Comparison of ENCODE assay signal across 14 cellular contexts in the genomic region with DNA sequence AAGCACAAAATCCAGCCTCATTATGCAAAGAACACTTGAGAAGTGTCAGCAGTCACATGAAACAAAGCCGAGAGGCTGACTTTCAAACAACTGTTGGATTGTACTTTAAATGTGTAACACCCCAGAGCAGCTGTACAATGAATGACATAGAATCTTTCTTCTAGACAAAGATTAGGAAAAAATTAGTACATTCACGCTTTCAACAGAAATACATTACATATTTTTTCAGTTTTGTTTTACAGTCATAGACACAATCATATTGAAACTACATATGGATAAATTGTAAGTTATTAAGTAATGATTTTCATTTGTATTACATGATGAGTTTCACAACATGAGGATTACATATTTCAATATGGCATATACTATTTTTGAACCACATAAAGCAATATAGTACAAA. TPM values are rescaled to one million over a fixed set of nuclear protein-coding genes. Genes with fewer than 3 reads are reported as not detected.
DNase-seq lines count a peak whose midpoint lies in the region; ATAC-seq, FAIRE-seq and TF ChIP-seq lines count a peak whose summit lies in the region.
"Had no signal": no experiment of that assay in that cellular context is flagged by ENCODE, and none has a peak within 500 bp of the region (broad histone marks: within the 10 kb centered on the region; RNA-seq: fewer than 3 reads in every experiment).

No MANE protein-coding gene starts in this region.

- H3K4me1 ChIP-seq in thyroid gland: no peaks in the 10 kb centered on the region
- H3K4me1 ChIP-seq: BLaER1, pancreas had no signal

- no peak for TF ChIP-seq CTCF in WTC11 (IDR thresholded peaks at IDR 0.05)
- no peak for TF ChIP-seq CTCF in D721Med (IDR thresholded peaks at IDR 0.05; ENCODE audit: insufficient read depth, missing control alignments)
- TF ChIP-seq CTCF in thyroid gland (IDR thresholded peaks at IDR 0.05): no peak

- DNase-seq in NCI-H526 (lab: John Stamatoyannopoulos, UW): no peak
- no peak for DNase-seq in WTC11 (ENCODE audit: low spot score)
- DNase-seq in D721Med (ENCODE audit: insufficient read length, low spot score): no peak
- DNase-seq in thyroid gland: no peak
- DNase-seq: left ventricle myocardium superior, NCI-H1417 treated with DMSO at 0.1 percent for 48 hours, pancreas had no signal

- H3K4me3 Mint-ChIP-seq in WTC11: no peak overlapping the region

- no peaks in the 10 kb centered on the region for H3K9me3 ChIP-seq in thyroid gland
- H3K9me3 ChIP-seq: BLaER1, pancreas had no signal

- no peaks in the 10 kb centered on the region for H3K9me3 Mint-ChIP-seq in WTC11

- POLR2A ChIA-PET in WTC11 (lab: Charles Lee): no interaction called here

- TF ChIP-seq POLR2A in thyroid gland (IDR thresholded peaks at IDR 0.05): no peak

- CTCF ChIA-PET in WTC11 (lab: Charles Lee): no interaction called here

- no peaks in the 10 kb centered on the region for H3K27me3 Mint-ChIP-seq in WTC11 (ENCODE audit: low read depth)

- H3K4me1 Mint-ChIP-seq in WTC11: peaks cover 20% of the 10 kb centered on the region

- 84 to 86% methylated on average over 2 of the region's 2 CpGs for WGBS in thyroid gland, 2 donors

- H3K4me3 ChIP-seq in thyroid gland (replicated peaks in 1 of 3): no peak overlapping the region
- H3K4me3 ChIP-seq: BLaER1, pancreas had no signal

- intact Hi-C loops in thyroid gland (cut with DNase I): no loop called here

- H3K36me3 Mint-ChIP-seq in WTC11: no peaks in the 10 kb centered on the region

- no peak overlapping the region for H3K27ac Mint-ChIP-seq in WTC11

- no peaks in the 10 kb centered on the region for H3K27me3 ChIP-seq in thyroid gland
- H3K27me3 ChIP-seq: BLaER1, pancreas had no signal

- ATAC-seq in GM18499 (IDR thresholded peaks at IDR 0.05; ENCODE audit: insufficient read depth, unreplicated experiment) (peak; percentile 76), GM19351 (IDR thresholded peaks at IDR 0.05; ENCODE audit: unreplicated experiment) (peak; percentile 80), HG02759 (IDR thresholded peaks at IDR 0.05; ENCODE audit: unreplicated experiment) (peak; percentile 87), HG03457 (IDR thresholded peaks at IDR 0.05; ENCODE audit: unreplicated experiment) (peak; percentile 78), WTC11 (no peak)
- ATAC-seq: left ventricle myocardium superior, pancreas had no signal

- H3K27ac ChIP-seq in thyroid gland: no peak overlapping the region
- H3K27ac ChIP-seq: BLaER1, pancreas had no signal

- no peaks in the 10 kb centered on the region for H3K36me3 ChIP-seq in thyroid gland
- H3K36me3 ChIP-seq: BLaER1, pancreas had no signal

- FAIRE-seq in D721Med (lab: Jason Lieb, UNC): no peak
- FAIRE-seq: colon, pancreas had no signal

TF ChIP-seq in WTC11, 78 proteins besides CTCF, POLR2A, EP300 and RAD21 (continues in another document):
- TF ChIP-seq, protein P1, sequence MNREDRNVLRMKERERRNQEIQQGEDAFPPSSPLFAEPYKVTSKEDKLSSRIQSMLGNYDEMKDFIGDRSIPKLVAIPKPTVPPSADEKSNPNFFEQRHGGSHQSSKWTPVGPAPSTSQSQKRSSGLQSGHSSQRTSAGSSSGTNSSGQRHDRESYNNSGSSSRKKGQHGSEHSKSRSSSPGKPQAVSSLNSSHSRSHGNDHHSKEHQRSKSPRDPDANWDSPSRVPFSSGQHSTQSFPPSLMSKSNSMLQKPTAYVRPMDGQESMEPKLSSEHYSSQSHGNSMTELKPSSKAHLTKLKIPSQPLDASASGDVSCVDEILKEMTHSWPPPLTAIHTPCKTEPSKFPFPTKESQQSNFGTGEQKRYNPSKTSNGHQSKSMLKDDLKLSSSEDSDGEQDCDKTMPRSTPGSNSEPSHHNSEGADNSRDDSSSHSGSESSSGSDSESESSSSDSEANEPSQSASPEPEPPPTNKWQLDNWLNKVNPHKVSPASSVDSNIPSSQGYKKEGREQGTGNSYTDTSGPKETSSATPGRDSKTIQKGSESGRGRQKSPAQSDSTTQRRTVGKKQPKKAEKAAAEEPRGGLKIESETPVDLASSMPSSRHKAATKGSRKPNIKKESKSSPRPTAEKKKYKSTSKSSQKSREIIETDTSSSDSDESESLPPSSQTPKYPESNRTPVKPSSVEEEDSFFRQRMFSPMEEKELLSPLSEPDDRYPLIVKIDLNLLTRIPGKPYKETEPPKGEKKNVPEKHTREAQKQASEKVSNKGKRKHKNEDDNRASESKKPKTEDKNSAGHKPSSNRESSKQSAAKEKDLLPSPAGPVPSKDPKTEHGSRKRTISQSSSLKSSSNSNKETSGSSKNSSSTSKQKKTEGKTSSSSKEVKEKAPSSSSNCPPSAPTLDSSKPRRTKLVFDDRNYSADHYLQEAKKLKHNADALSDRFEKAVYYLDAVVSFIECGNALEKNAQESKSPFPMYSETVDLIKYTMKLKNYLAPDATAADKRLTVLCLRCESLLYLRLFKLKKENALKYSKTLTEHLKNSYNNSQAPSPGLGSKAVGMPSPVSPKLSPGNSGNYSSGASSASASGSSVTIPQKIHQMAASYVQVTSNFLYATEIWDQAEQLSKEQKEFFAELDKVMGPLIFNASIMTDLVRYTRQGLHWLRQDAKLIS (CRISPR knock-in tag; IDR thresholded peaks at IDR 0.05; ENCODE audit: borderline replicate concordance): no peak
- TF ChIP-seq, protein P2, sequence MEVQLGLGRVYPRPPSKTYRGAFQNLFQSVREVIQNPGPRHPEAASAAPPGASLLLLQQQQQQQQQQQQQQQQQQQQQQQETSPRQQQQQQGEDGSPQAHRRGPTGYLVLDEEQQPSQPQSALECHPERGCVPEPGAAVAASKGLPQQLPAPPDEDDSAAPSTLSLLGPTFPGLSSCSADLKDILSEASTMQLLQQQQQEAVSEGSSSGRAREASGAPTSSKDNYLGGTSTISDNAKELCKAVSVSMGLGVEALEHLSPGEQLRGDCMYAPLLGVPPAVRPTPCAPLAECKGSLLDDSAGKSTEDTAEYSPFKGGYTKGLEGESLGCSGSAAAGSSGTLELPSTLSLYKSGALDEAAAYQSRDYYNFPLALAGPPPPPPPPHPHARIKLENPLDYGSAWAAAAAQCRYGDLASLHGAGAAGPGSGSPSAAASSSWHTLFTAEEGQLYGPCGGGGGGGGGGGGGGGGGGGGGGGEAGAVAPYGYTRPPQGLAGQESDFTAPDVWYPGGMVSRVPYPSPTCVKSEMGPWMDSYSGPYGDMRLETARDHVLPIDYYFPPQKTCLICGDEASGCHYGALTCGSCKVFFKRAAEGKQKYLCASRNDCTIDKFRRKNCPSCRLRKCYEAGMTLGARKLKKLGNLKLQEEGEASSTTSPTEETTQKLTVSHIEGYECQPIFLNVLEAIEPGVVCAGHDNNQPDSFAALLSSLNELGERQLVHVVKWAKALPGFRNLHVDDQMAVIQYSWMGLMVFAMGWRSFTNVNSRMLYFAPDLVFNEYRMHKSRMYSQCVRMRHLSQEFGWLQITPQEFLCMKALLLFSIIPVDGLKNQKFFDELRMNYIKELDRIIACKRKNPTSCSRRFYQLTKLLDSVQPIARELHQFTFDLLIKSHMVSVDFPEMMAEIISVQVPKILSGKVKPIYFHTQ (CRISPR knock-in tag; IDR thresholded peaks at IDR 0.05): no peak
- TF ChIP-seq TEAD1 (CRISPR knock-in tag; IDR thresholded peaks at IDR 0.05) (no peak), JUN (CRISPR knock-in tag; IDR thresholded peaks at IDR 0.05) (no peak), NFATC4 (CRISPR knock-in tag; IDR thresholded peaks at IDR 0.05) (no peak), ZNF317 (CRISPR knock-in tag; IDR thresholded peaks at IDR 0.05; ENCODE audit: borderline replicate concordance, low read depth) (no peak), IRF2 (CRISPR knock-in tag; IDR thresholded peaks at IDR 0.05; ENCODE audit: borderline replicate concordance, low read depth) (no peak), ZNF121 (CRISPR knock-in tag; IDR thresholded peaks at IDR 0.05) (no peak)
- TF ChIP-seq, protein P3, sequence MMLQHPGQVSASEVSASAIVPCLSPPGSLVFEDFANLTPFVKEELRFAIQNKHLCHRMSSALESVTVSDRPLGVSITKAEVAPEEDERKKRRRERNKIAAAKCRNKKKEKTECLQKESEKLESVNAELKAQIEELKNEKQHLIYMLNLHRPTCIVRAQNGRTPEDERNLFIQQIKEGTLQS (CRISPR knock-in tag; conservative IDR thresholded peaks at IDR 0.05): no peak
- TF ChIP-seq, protein P4, sequence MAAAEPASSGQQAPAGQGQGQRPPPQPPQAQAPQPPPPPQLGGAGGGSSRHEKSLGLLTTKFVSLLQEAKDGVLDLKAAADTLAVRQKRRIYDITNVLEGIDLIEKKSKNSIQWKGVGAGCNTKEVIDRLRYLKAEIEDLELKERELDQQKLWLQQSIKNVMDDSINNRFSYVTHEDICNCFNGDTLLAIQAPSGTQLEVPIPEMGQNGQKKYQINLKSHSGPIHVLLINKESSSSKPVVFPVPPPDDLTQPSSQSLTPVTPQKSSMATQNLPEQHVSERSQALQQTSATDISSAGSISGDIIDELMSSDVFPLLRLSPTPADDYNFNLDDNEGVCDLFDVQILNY (CRISPR knock-in tag; IDR thresholded peaks at IDR 0.05): no peak
- TF ChIP-seq, protein P5, sequence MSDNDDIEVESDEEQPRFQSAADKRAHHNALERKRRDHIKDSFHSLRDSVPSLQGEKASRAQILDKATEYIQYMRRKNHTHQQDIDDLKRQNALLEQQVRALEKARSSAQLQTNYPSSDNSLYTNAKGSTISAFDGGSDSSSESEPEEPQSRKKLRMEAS (CRISPR knock-in tag; IDR thresholded peaks at IDR 0.05): no peak
- TF ChIP-seq, protein P6, sequence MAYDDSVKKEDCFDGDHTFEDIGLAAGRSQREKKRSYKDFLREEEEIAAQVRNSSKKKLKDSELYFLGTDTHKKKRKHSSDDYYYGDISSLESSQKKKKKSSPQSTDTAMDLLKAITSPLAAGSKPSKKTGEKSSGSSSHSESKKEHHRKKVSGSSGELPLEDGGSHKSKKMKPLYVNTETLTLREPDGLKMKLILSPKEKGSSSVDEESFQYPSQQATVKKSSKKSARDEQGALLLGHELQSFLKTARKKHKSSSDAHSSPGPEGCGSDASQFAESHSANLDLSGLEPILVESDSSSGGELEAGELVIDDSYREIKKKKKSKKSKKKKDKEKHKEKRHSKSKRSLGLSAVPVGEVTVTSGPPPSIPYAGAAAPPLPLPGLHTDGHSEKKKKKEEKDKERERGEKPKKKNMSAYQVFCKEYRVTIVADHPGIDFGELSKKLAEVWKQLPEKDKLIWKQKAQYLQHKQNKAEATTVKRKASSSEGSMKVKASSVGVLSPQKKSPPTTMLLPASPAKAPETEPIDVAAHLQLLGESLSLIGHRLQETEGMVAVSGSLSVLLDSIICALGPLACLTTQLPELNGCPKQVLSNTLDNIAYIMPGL (CRISPR knock-in tag; IDR thresholded peaks at IDR 0.05): no peak
- TF ChIP-seq, protein P7, sequence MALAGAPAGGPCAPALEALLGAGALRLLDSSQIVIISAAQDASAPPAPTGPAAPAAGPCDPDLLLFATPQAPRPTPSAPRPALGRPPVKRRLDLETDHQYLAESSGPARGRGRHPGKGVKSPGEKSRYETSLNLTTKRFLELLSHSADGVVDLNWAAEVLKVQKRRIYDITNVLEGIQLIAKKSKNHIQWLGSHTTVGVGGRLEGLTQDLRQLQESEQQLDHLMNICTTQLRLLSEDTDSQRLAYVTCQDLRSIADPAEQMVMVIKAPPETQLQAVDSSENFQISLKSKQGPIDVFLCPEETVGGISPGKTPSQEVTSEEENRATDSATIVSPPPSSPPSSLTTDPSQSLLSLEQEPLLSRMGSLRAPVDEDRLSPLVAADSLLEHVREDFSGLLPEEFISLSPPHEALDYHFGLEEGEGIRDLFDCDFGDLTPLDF (CRISPR knock-in tag; IDR thresholded peaks at IDR 0.05): no peak

RNA-seq across cellular contexts. Expression of a gene that starts 10.6 kb away (rescaled TPM):
- total RNA-seq in WTC11 (2021): not detected in 3 replicates
- total RNA-seq in thyroid gland: not detected
- total RNA-seq: fibroblast of villous mesenchyme, left ventricle myocardium superior, pancreas had no signal
